In the genomic region with DNA sequence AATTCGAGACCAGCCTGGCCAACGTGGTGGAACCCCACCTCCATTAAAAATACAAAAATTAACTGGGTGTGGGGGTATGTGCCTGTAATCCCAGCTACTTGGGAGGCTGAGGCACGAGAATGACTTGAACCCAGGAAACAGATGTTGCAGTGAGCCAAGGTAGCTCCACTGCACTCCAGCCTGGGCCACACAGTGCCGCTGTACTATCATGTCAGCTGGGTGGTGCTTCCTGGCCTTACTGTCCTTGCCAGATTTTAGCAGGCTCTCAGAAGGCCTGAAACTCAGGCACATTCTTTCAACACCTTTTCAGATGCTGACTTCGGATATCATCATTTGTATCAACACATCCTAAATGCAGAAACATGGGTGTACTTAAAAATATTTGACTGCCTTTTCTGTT, we compare ENCODE assay signal across 26 cellular contexts. TPM values are rescaled to one million over a fixed set of nuclear protein-coding genes. Genes with fewer than 3 reads are reported as not detected.
DNase-seq lines count a peak whose midpoint lies in the region; ATAC-seq, FAIRE-seq and TF ChIP-seq lines count a peak whose summit lies in the region.
"Had no signal": no experiment of that assay in that cellular context is flagged by ENCODE, and none has a peak within 500 bp of the region (broad histone marks: within the 10 kb centered on the region; RNA-seq: fewer than 3 reads in every experiment).

No MANE protein-coding gene starts in this region.

- H3K4me1 Mint-ChIP-seq in activated naive CD4-positive, alpha-beta T cell treated with anti-CD3 and anti-CD28 coated beads for 36 hours (ENCODE audit: low read depth): peaks cover 26% of the 10 kb centered on the region

- TF ChIP-seq CTCF in RWPE1 (conservative IDR thresholded peaks at IDR 0.05; ENCODE audit: low read depth): no peak
- no peak for TF ChIP-seq CTCF in K562 (IDR thresholded peaks at IDR 0.05 in 2 of 3, conservative IDR thresholded peaks at IDR 0.05 in 1 of 3; ENCODE audit: insufficient read depth in 2 of 3, low read depth in 1 of 3, low read length in 3 of 3)
- TF ChIP-seq CTCF in prostate gland (IDR thresholded peaks at IDR 0.05): no peak

- no peak overlapping the region for H3K4me2 ChIP-seq in K562 (ENCODE audit: insufficient read depth, low read length)
- H3K4me2 ChIP-seq: KMS-11 had no signal

- no peak for FAIRE-seq in K562 (lab: Jason Lieb, UNC)
- FAIRE-seq: GM12892, GM18507, HepG2 had no signal

- H3K36me3 Mint-ChIP-seq in activated naive CD4-positive, alpha-beta T cell treated with anti-CD3 and anti-CD28 coated beads for 36 hours (ENCODE audit: low read depth): peaks cover 26% of the 10 kb centered on the region

- no peaks in the 10 kb centered on the region for H3K27me3 ChIP-seq in K562 (ENCODE audit: control insufficient read depth in 2 of 2, insufficient read depth in 2 of 2, low read length in 2 of 2)
- H3K27me3 ChIP-seq in prostate gland (replicated peaks; ENCODE audit: insufficient read depth): no peaks in the 10 kb centered on the region

- H3K27ac ChIP-seq in RWPE1 (peak overlapping the region; percentile 21; the same call in 1 of the 2 replicates), K562 (ENCODE audit: extremely low read depth, low read depth, low read length) (peak overlapping the region; percentile 28; the same call in 1 of the 3 replicates), prostate gland (peak overlapping the region; percentile 28 to 73)
- H3K27ac ChIP-seq: KMS-11 had no signal

- no TSS peak for BruUV-seq in K562 (replicated peaks; lab: Mats Ljungman, UMichigan)

- no peak for DNase-seq in RWPE1 (ENCODE audit: low spot score)
- peak in 1 of 4 experiments; percentile 31 for DNase-seq in K562 (ENCODE audit: extremely low read depth in 1 of 4, low spot score in 3 of 4)
- no peak for DNase-seq in left cardiac atrium
- no peak for DNase-seq in prostate gland (ENCODE audit: low spot score)
- DNase-seq in activated naive CD4-positive, alpha-beta T cell treated with anti-CD3 and anti-CD28 coated beads for 36 hours: no peak
- DNase-seq: ACHN, C1 segment of cervical spinal cord, DMS79, GOT3, MV-4-11, NCI-H1417, NCI-H187, NCI-H2107, NCI-H2227 treated with DMSO at 0.1 percent for 48 hours, NCI-H510A treated with DMSO at 0.1 percent for 48 hours, NCI-H774, SIG-M5 had no signal

- TF ChIP-seq EP300 in K562 (IDR thresholded peaks at IDR 0.05; ENCODE audit: low read length): no peak

- H3K9me3 ChIP-seq in K562 (replicated peaks; ENCODE audit: control insufficient read depth, insufficient read depth, low read depth, low read length) (no peaks in the 10 kb centered on the region), prostate gland (no peaks in the 10 kb centered on the region)

- H3K4me1 ChIP-seq in K562 (replicated peaks in 1 of 2; ENCODE audit: control insufficient read depth in 2 of 2, insufficient read depth in 2 of 2, low read length in 2 of 2): peaks cover 3 to 5% of the 10 kb centered on the region in 2 experiments; a peak in 2 of 5 replicates
- H3K4me1 ChIP-seq in prostate gland (replicated peaks): peaks cover 44% of the 10 kb centered on the region

- TF ChIP-seq RAD21 in K562 (CRISPR knock-in tag; conservative IDR thresholded peaks at IDR 0.05 in 1 of 2, IDR thresholded peaks at IDR 0.05 in 1 of 2): no peak

- no peak overlapping the region for H3K4me3 Mint-ChIP-seq in activated naive CD4-positive, alpha-beta T cell treated with anti-CD3 and anti-CD28 coated beads for 36 hours

- peaks cover 55% of the 10 kb centered on the region for H3K36me3 ChIP-seq in K562 (ENCODE audit: control insufficient read depth, insufficient read depth, low read length)
- H3K36me3 ChIP-seq in prostate gland: no peaks in the 10 kb centered on the region

- no peaks in the 10 kb centered on the region for H3K27me3 Mint-ChIP-seq in activated naive CD4-positive, alpha-beta T cell treated with anti-CD3 and anti-CD28 coated beads for 36 hours (ENCODE audit: low read depth)

- H3K9me1 ChIP-seq in K562 (ENCODE audit: control insufficient read depth, insufficient read depth, low read length): no peaks in the 10 kb centered on the region

- 44% methylated on average over 5 of the region's 5 CpGs for WGBS in K562 (ENCODE audit: insufficient coverage, low coverage, missing lambda C conversion rate)
- 70% methylated on average over 5 of the region's 5 CpGs for WGBS in prostate gland

- no peak; the same call in 1 of the 2 replicates for TF ChIP-seq POLR2A in K562 (conservative IDR thresholded peaks at IDR 0.05)
- no peak for TF ChIP-seq POLR2A in prostate gland (IDR thresholded peaks at IDR 0.05)

- no peaks in the 10 kb centered on the region for H3K9me3 Mint-ChIP-seq in activated naive CD4-positive, alpha-beta T cell treated with anti-CD3 and anti-CD28 coated beads for 36 hours

- H2AFZ ChIP-seq in K562 (ENCODE audit: low read depth, low read length): no peak overlapping the region

- H3K9ac ChIP-seq in K562 (ENCODE audit: insufficient read depth in 1 of 2, low read depth in 2 of 2, low read length in 2 of 2): peak overlapping the region in 1 of 2 experiments; percentile 28; a peak in 1 of 4 replicates
- H3K9ac ChIP-seq: KMS-11 had no signal

- H3K27ac Mint-ChIP-seq in activated naive CD4-positive, alpha-beta T cell treated with anti-CD3 and anti-CD28 coated beads for 36 hours: no peak overlapping the region

- H3K79me2 ChIP-seq in K562 (ENCODE audit: control insufficient read depth, insufficient read depth, low read length): peaks cover 84% of the 10 kb centered on the region

- no peak overlapping the region for H3K4me3 ChIP-seq in K562
- H3K4me3 ChIP-seq in prostate gland: no peak overlapping the region

- ATAC-seq in K562: peak; percentile 78
- ATAC-seq in left cardiac atrium: peak; percentile 57 to 70
- no peak for ATAC-seq in HG02852 (IDR thresholded peaks at IDR 0.05; ENCODE audit: unreplicated experiment)
- no peak for ATAC-seq in GM18870 (IDR thresholded peaks at IDR 0.05; ENCODE audit: unreplicated experiment)
- ATAC-seq in HG02870 (IDR thresholded peaks at IDR 0.05; ENCODE audit: unreplicated experiment): no peak
- ATAC-seq: HCT116, HepG2 had no signal

- in situ Hi-C loops in K562 (cut with MboI): no loop called here

- CTCF ChIA-PET in RWPE1 (lab: Yijun Ruan, JAX) (interaction anchor here (0.6 kb wide), 2 partner anchors 207 to 417 kb away, joined by 3 to 4 read pairs; no protein-coding TSS in a partner anchor), K562 (lab: Yijun Ruan, JAX; ENCODE audit: low intra/inter-chr PET ratio) (interaction anchor here (0.6 kb wide), 1 partner anchor 30 kb away, joined by 5 read pairs; no protein-coding TSS in a partner anchor)
- CTCF ChIA-PET in activated naive CD4-positive, alpha-beta T cell treated with anti-CD3 and anti-CD28 coated beads for 36 hours (lab: Charles Lee): interaction anchor here (1.9 kb wide), 1 partner anchor 30 kb away, joined by 6 read pairs; no protein-coding TSS in a partner anchor

- POLR2A ChIA-PET in RWPE1 (lab: Yijun Ruan, JAX; ENCODE audit: low non-redundant PET): no interaction called here
- POLR2A ChIA-PET in K562 (lab: Yijun Ruan, JAX): interaction anchor here (0.7 to 2.0 kb wide), 2 partner anchors 7 to 30 kb away, joined by 3 to 9 read pairs; no protein-coding TSS in a partner anchor

- intact Hi-C loops in K562 (cut with micrococcal nuclease): no loop called here
- intact Hi-C loops in left cardiac atrium (cut with DNase I): no loop called here
- intact Hi-C loops in prostate gland (cut with DNase I): no loop called here
- intact Hi-C loops in activated naive CD4-positive, alpha-beta T cell treated with anti-CD3 and anti-CD28 coated beads for 36 hours (cut with micrococcal nuclease): no loop called here

- peaks cover 16% of the 10 kb centered on the region for H4K20me1 ChIP-seq in K562 (replicated peaks; ENCODE audit: control insufficient read depth, insufficient read depth, low read length)

RNA-seq across cellular contexts. Expression of gene NBL1, which starts 31.6 kb away (rescaled TPM):
- 1.2 and 4.9 TPM in 2 replicates for total RNA-seq in K562 (2011; cell fraction: chromatin; rRNA removed; ENCODE audit: low replicate concordance)
- total RNA-seq in K562 (2011; cell fraction: nucleolus; rRNA removed): 2.9 and 5.3 TPM in 2 replicates
- 2.1 and 4.1 TPM in 2 replicates for total RNA-seq in K562 (2011; cell fraction: nucleoplasm; rRNA removed)
- total RNA-seq in K562 (2014; rRNA removed) (2.4 and 4.9 TPM in 2 replicates), K562 (2014; rRNA removed; fragmentation: Illumina TruSeq; extraction: Trizol) (0.80 and 0.91 TPM in 2 replicates), K562 (2015; rRNA removed; fragmentation: Illumina TruSeq; extraction: Trizol) (1.0 and 1.4 TPM in 2 replicates), K562 (2021) (3.4 and 3.7 TPM in 2 replicates), left cardiac atrium (10 to 100 TPM; 53.0 to 63.7 TPM), prostate gland (100 to 1,000 TPM; 268 to 514 TPM)
- polyA plus RNA-seq in K562 (2011; rRNA removed) (3.2 and 4.1 TPM in 2 replicates), K562 (2014; fragmentation: Illumina TruSeq; extraction: Trizol) (1.3 and 2.1 TPM in 2 replicates), K562 (2014; fragmentation: Nextera tagmentation; extraction: Ambion mirVana) (under 1 TPM in 1 of 2 experiments, not detected in 1; 0.10 TPM), K562 (2014; rRNA removed) (2.2 and 2.8 TPM in 2 replicates)
- 2.8 and 8.3 TPM in 2 replicates for polyA plus RNA-seq in K562 (2011; cell fraction: cytosol; rRNA removed)
- polyA plus RNA-seq in K562 (2011; cell fraction: nucleus; rRNA removed): 1.8 and 3.1 TPM in 2 replicates
- 1.6 and 1.8 TPM in 2 replicates for polyA plus RNA-seq in K562 (2012)
- 2.0 and 2.8 TPM in 2 replicates for polyA minus RNA-seq in K562 (2011; rRNA and poly(A)+ RNA removed)
- 5.2 and 5.6 TPM in 2 replicates for polyA minus RNA-seq in K562 (2011; cell fraction: cytosol; rRNA and poly(A)+ RNA removed)
- polyA minus RNA-seq in K562 (2011; cell fraction: nucleus; rRNA and poly(A)+ RNA removed): 0.81 and 2.0 TPM in 2 replicates
- total RNA-seq in activated naive CD4-positive, alpha-beta T cell treated with anti-CD3 and anti-CD28 coated beads for 36 hours: 10 to 100 TPM; 12.2 to 15.2 TPM
- total RNA-seq: OCI-LY7 had no signal

RNA-seq across cellular contexts. Expression of gene HTR6, which starts 52.2 kb away (rescaled TPM):
- not detected in 2 replicates for total RNA-seq in K562 (2011; cell fraction: chromatin; rRNA removed; ENCODE audit: low replicate concordance)
- total RNA-seq in K562 (2011; cell fraction: nucleolus; rRNA removed): not detected in 2 replicates
- total RNA-seq in K562 (2011; cell fraction: nucleoplasm; rRNA removed): not detected in 2 replicates
- total RNA-seq in K562 (2014; rRNA removed) (not detected in 2 replicates), K562 (2014; rRNA removed; fragmentation: Illumina TruSeq; extraction: Trizol) (not detected in 2 replicates), K562 (2015; rRNA removed; fragmentation: Illumina TruSeq; extraction: Trizol) (not detected in 2 replicates), K562 (2021) (not detected in 2 replicates), left cardiac atrium (not detected), prostate gland (not detected)
- polyA plus RNA-seq in K562 (2011; rRNA removed) (not detected in 2 replicates), K562 (2014; fragmentation: Illumina TruSeq; extraction: Trizol) (not detected in 2 replicates), K562 (2014; fragmentation: Nextera tagmentation; extraction: Ambion mirVana) (not detected), K562 (2014; rRNA removed) (not detected in 2 replicates)
- not detected in 2 replicates for polyA plus RNA-seq in K562 (2011; cell fraction: cytosol; rRNA removed)
- polyA plus RNA-seq in K562 (2011; cell fraction: nucleus; rRNA removed): not detected in 2 replicates
- polyA plus RNA-seq in K562 (2012): not detected in 2 replicates
- not detected in 2 replicates for polyA minus RNA-seq in K562 (2011; rRNA and poly(A)+ RNA removed)
- not detected in 2 replicates for polyA minus RNA-seq in K562 (2011; cell fraction: cytosol; rRNA and poly(A)+ RNA removed)
- polyA minus RNA-seq in K562 (2011; cell fraction: nucleus; rRNA and poly(A)+ RNA removed): not detected in 2 replicates
- total RNA-seq in activated naive CD4-positive, alpha-beta T cell treated with anti-CD3 and anti-CD28 coated beads for 36 hours: under 1 TPM; 0.19 to 0.37 TPM
- total RNA-seq: OCI-LY7 had no signal
- polyA plus RNA-seq: HepG2 had no signal

Comparison
In these comparisons a context has a peak if more than half of its experiments do, and no peak if none do; other contexts are left out.
1. ATAC-seq: peak in K562 (single experiment) and left cardiac atrium (2 of 2); none in HG02852 (single experiment), GM18870 (single experiment) and HG02870 (single experiment).
2. RNA of gene NBL1, which starts 31.6 kb away (total RNA-seq): 268 to 514 TPM in prostate gland; 53.0 to 63.7 TPM in left cardiac atrium, 12.2 to 15.2 TPM in activated naive CD4-positive, alpha-beta T cell treated with anti-CD3 and anti-CD28 coated beads for 36 hours and 0.80 to 5.3 TPM in K562; every median in the first group is over 4 times any median in the second.
3. Peak in every context shown above with its lines, with median percentiles within 50 percentile points of each other: H3K27ac ChIP-seq.